In the genomic region with DNA sequence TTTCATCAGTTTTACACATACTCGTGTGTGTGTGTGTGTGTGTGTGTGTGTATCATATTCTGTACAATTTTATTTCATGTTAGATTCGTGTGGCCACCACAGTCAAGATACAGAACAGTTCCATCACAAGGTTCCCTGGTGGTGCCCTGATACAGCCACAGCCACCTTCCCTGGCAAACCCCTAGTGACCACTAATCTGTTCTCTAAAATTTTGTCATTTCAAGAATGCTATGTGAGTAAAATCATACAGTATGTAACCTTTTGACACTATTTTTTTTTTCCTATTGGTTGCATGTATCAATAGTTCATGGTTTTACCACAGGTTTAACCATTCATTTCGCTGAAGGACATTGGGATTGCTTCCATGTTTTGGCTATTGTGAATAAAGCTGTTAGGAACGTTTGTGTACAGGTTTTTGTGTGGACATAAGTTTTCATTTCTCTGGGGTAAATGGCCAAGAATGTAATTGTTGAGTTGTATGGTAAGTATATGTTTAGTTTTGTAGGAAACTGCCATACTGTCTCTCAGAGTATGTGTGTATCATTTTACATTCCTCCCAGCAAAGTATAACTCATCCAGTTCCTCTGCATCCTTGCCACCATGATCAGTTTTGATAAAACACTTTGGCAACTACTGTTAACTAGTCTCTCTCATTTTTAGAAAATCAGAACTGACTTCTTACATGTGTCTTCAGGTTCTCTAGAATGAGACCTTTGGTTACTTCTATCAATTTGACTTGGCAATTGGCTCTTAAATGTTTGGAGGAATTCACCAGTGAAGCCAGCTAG, we compare ENCODE assay signal across 20 cellular contexts. TPM values are rescaled to one million over a fixed set of nuclear protein-coding genes. Genes with fewer than 3 reads are reported as not detected.
DNase-seq lines count a peak whose midpoint lies in the region; ATAC-seq, FAIRE-seq and TF ChIP-seq lines count a peak whose summit lies in the region.
"Had no signal": no experiment of that assay in that cellular context is flagged by ENCODE, and none has a peak within 500 bp of the region (broad histone marks: within the 10 kb centered on the region; RNA-seq: fewer than 3 reads in every experiment).

No MANE protein-coding gene starts in this region.

- H3K27me3 ChIP-seq in gastrocnemius medialis: no peaks in the 10 kb centered on the region
- H3K27me3 ChIP-seq: ascending aorta, BE2C, hepatocyte, transverse colon had no signal

- in situ Hi-C loops in gastrocnemius medialis (cut with MboI; ENCODE audit: low sequenced_read_pairs in 4 of 4): no loop called here

- peak; percentile 76 for ATAC-seq in HG02870 (IDR thresholded peaks at IDR 0.05; ENCODE audit: unreplicated experiment)
- ATAC-seq in activated T-helper 17 cell treated with anti-CD3 and anti-CD28 coated beads, Interleukin-2, amount 50 U/mL, for 72 hours (replicated peaks): peak; percentile 88
- ATAC-seq in gastrocnemius medialis: no peak
- ATAC-seq in GM18519 (IDR thresholded peaks at IDR 0.05; ENCODE audit: low FRiP score, unreplicated experiment): no peak

- H3K27ac ChIP-seq in substantia nigra (ENCODE audit: low read depth, low read length, poor library complexity, severe bottlenecking) (no peak overlapping the region), gastrocnemius medialis (no peak overlapping the region)
- H3K27ac ChIP-seq: ascending aorta, hepatocyte, skin epidermis, transverse colon had no signal

- peak; percentile 72 for FAIRE-seq in GM18507 (lab: Jason Lieb, UNC)
- FAIRE-seq: endometrium had no signal

- peaks cover 8% of the 10 kb centered on the region for H3K36me3 Mint-ChIP-seq in activated T-helper 17 cell treated with anti-CD3 and anti-CD28 coated beads, Interleukin-2, amount 50 U/mL, for 72 hours (ENCODE audit: low read depth)

- peak overlapping the region; percentile 69 for H3K27ac Mint-ChIP-seq in activated T-helper 17 cell treated with anti-CD3 and anti-CD28 coated beads, Interleukin-2, amount 50 U/mL, for 72 hours
- H3K27ac Mint-ChIP-seq: nephron, progenitor cell of endocrine pancreas had no signal

- peaks cover 3 to 7% of the 10 kb centered on the region in 2 donors for H3K4me1 ChIP-seq in gastrocnemius medialis
- H3K4me1 ChIP-seq: ascending aorta, BE2C had no signal

- TF ChIP-seq POLR2A in gastrocnemius medialis (IDR thresholded peaks at IDR 0.05): no peak

- H3K9me3 ChIP-seq in gastrocnemius medialis: no peaks in the 10 kb centered on the region
- H3K9me3 ChIP-seq: ascending aorta, BE2C, transverse colon had no signal

- H3K4me1 Mint-ChIP-seq in activated T-helper 17 cell treated with anti-CD3 and anti-CD28 coated beads, Interleukin-2, amount 50 U/mL, for 72 hours: peaks cover 20% of the 10 kb centered on the region

- DNase-seq in GM12865 (ENCODE audit: low read depth): peak; percentile 59
- no peak for DNase-seq in GM18507 (ENCODE audit: extremely low spot score, insufficient read length, low read depth)
- no peak for DNase-seq in retina
- no peak for DNase-seq in substantia nigra (lab: John Stamatoyannopoulos, UW)
- no peak for DNase-seq in gastrocnemius medialis
- DNase-seq: activated effector memory CD4-positive, alpha-beta T cell treated with anti-CD3 and anti-CD28 coated beads, Interleukin-2, amount 50 U/mL, for 16 hours; BE2C; GDM1; islet precursor cell; NCI-H1436; transverse colon had no signal

- H3K4me3 Mint-ChIP-seq in activated T-helper 17 cell treated with anti-CD3 and anti-CD28 coated beads, Interleukin-2, amount 50 U/mL, for 72 hours: no peak overlapping the region
- H3K4me3 Mint-ChIP-seq: nephron had no signal

- intact Hi-C loops in gastrocnemius medialis (cut with DNase I; ENCODE audit: low total_unique reads): no loop called here

- TF ChIP-seq CTCF in GM12865 (IDR thresholded peaks at IDR 0.05; ENCODE audit: insufficient read depth, low read depth, low read length, missing control alignments): no peak
- no peak for TF ChIP-seq CTCF in gastrocnemius medialis (IDR thresholded peaks at IDR 0.05 in 4 of 5, conservative IDR thresholded peaks at IDR 0.05 in 1 of 5)

- no peaks in the 10 kb centered on the region for H3K27me3 Mint-ChIP-seq in activated T-helper 17 cell treated with anti-CD3 and anti-CD28 coated beads, Interleukin-2, amount 50 U/mL, for 72 hours
- H3K27me3 Mint-ChIP-seq: progenitor cell of endocrine pancreas had no signal

- no peaks in the 10 kb centered on the region for H3K36me3 ChIP-seq in gastrocnemius medialis
- H3K36me3 ChIP-seq: ascending aorta, BE2C, transverse colon had no signal

- no peaks in the 10 kb centered on the region for H3K9me3 Mint-ChIP-seq in activated T-helper 17 cell treated with anti-CD3 and anti-CD28 coated beads, Interleukin-2, amount 50 U/mL, for 72 hours
- H3K9me3 Mint-ChIP-seq: nephron had no signal

- H3K4me3 ChIP-seq in GM12865 (ENCODE audit: low read depth, low read length) (no peak overlapping the region), gastrocnemius medialis (no peak overlapping the region)
- H3K4me3 ChIP-seq: ascending aorta, hepatocyte, skin epidermis, transverse colon had no signal

RNA-seq across cellular contexts. Expression of gene KLHDC10, which starts 20.6 kb away (rescaled TPM):
- total RNA-seq in activated T-helper 17 cell treated with anti-CD3 and anti-CD28 coated beads, Interleukin-2, amount 50 U/mL, for 72 hours: 10 to 100 TPM; 16.2 to 21.3 TPM
- total RNA-seq in gastrocnemius medialis: 10 to 100 TPM; 27.6 to 46.0 (median 34.5) TPM

RNA-seq across cellular contexts. Expression of gene ZC3HC1, which starts 39.8 kb away (rescaled TPM):
- total RNA-seq in activated T-helper 17 cell treated with anti-CD3 and anti-CD28 coated beads, Interleukin-2, amount 50 U/mL, for 72 hours: 10 to 100 TPM; 22.6 to 33.7 TPM
- 10 to 100 TPM; 27.0 to 32.8 (median 28.4) TPM for total RNA-seq in gastrocnemius medialis

Comparison
In these comparisons a context has a peak if more than half of its experiments do, and no peak if none do; other contexts are left out.
1. ATAC-seq: peak in HG02870 (single experiment) and activated T-helper 17 cell treated with anti-CD3 and anti-CD28 coated beads, Interleukin-2, amount 50 U/mL, for 72 hours (single experiment); none in gastrocnemius medialis (0 of 2) and GM18519 (single experiment).